In the genomic region with DNA sequence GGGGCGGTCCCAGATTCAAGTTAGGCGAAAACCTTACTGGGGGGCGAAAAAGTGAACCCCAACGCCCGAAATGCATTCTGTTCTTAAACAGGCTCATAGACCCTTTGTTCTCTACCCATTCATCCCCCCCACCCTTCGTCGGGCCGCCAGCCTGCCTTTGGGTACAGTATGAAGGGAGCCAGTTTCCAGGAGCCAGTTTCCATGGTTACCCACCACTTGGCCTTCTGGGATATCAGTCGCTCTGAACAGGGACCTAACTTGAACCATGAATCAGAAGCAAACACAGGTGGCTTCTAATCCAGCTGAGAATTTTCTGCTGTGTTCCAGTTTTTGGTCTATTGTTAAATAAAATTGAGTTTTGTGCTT, we compare ENCODE assay signal across 8 cellular contexts.
DNase-seq lines count a peak whose midpoint lies in the region; ATAC-seq and TF ChIP-seq lines count a peak whose summit lies in the region.

No MANE protein-coding gene starts in this region.

- peak; percentile 44 for DNase-seq in GM12864 (ENCODE audit: low read depth)
- peak; percentile 85 for DNase-seq in NCI-H2196 (lab: John Stamatoyannopoulos, UW; ENCODE audit: unreplicated experiment)
- DNase-seq in activated CD4-positive, alpha-beta T cell treated with anti-CD3 and anti-CD28 coated beads for 1 hour = peak; percentile 28
- peak; percentile 80 for DNase-seq in choroid plexus epithelial cell (ENCODE audit: low read depth)
- DNase-seq in kidney tubule cell (ENCODE audit: low spot score) = peak; percentile 83
- DNase-seq in stimulated activated CD4-positive, alpha-beta T cell treated with anti-CD3 and anti-CD28 coated beads, Interleukin-15, amount 100 ng/mL, for 48 hours (ENCODE audit: low read depth in 2 of 2) = peak; percentile 40 to 44
- no peak for DNase-seq in OCI-M2 (lab: John Stamatoyannopoulos, UW; ENCODE audit: unreplicated experiment)

- ATAC-seq in HG02943 (IDR thresholded peaks at IDR 0.05; ENCODE audit: low read depth, unreplicated experiment) = peak; percentile 34

- H3K4me3 ChIP-seq in GM12864 (ENCODE audit: low read depth, low read length) (peak overlapping the region; percentile 76), choroid plexus epithelial cell (ENCODE audit: low read depth, low read length) (peak overlapping the region; percentile 100)

- TF ChIP-seq CTCF in GM12864 (IDR thresholded peaks at IDR 0.05; ENCODE audit: low read depth, low read length, missing control alignments) = no peak
- no peak for TF ChIP-seq CTCF in choroid plexus epithelial cell (conservative IDR thresholded peaks at IDR 0.05; ENCODE audit: low read depth, low read length)
